16 cellular contexts compared by ENCODE assay signal in the genomic region with DNA sequence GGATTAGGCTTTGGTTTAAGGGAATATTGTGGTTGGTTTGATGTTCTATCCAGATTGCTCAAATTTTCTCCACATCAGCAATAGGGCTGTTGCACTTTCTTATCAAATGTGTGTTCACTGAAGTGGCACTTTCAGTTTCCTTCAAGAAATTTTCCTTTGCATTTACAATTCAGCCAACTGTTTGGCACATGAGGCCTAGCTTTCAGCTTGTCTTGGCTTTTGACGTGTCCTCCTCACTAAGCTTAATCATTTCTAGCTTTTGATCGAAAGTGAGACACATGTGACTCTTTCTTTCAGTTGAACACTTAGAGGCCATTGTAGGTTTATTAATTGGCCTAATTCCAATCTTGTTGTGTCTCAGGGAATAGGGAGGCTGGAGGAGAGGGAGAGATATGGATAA.
DNase-seq lines count a peak whose midpoint lies in the region; ATAC-seq and TF ChIP-seq lines count a peak whose summit lies in the region.
"Had no signal": no experiment of that assay in that cellular context is flagged by ENCODE, and none has a peak within 500 bp of the region (broad histone marks: within the 10 kb centered on the region; RNA-seq: fewer than 3 reads in every experiment).

No MANE protein-coding gene starts in this region.

- no peaks in the 10 kb centered on the region for H3K27me3 ChIP-seq in dorsolateral prefrontal cortex
- H3K27me3 ChIP-seq: ovary had no signal

- intact Hi-C loops in left ventricle myocardium superior (cut with micrococcal nuclease) (no loop called here), dorsolateral prefrontal cortex (cut with DNase I) (no loop called here)

- no peak for TF ChIP-seq CTCF in dorsolateral prefrontal cortex (IDR thresholded peaks at IDR 0.05 in 54 of 56, conservative IDR thresholded peaks at IDR 0.05 in 2 of 56; ENCODE audit: low read depth in 1 of 56, partially characterized antibody in 56 of 56)

- ATAC-seq in GM18867 (IDR thresholded peaks at IDR 0.05; ENCODE audit: unreplicated experiment) (peak; percentile 89), GM21786 (IDR thresholded peaks at IDR 0.05; ENCODE audit: unreplicated experiment) (peak; percentile 62), HG03442 (IDR thresholded peaks at IDR 0.05; ENCODE audit: unreplicated experiment) (peak; percentile 67), left ventricle myocardium superior (no peak)

- no peak overlapping the region for H3K27ac ChIP-seq in dorsolateral prefrontal cortex
- H3K27ac ChIP-seq: ovary had no signal

- peak; percentile 22 for DNase-seq in renal cortical epithelial cell (ENCODE audit: low read depth)
- no peak for DNase-seq in left ventricle myocardium superior
- no peak for DNase-seq in SHP77 (lab: John Stamatoyannopoulos, UW)
- no peak for DNase-seq in dorsolateral prefrontal cortex
- DNase-seq: activated CD4-positive, alpha-beta T cell treated with anti-CD3 and anti-CD28 coated beads for 4 hours; activated naive CD4-positive, alpha-beta T cell treated with anti-CD3 and anti-CD28 coated beads for 36 hours; GF-D8; HFFc6; NCI-H2029; ovary; SHP77 treated with DMSO at 0.1 percent for 48 hours; stimulated activated CD4-positive, alpha-beta T cell treated with anti-CD3 and anti-CD28 coated beads, Interleukin-4, amount 100 ng/mL, for 1 hour; stimulated activated CD8-positive, alpha-beta memory T cell treated with anti-CD3 and anti-CD28 coated beads, Interleukin-4, amount 100 ng/mL, for 48 hours had no signal

- H3K4me3 ChIP-seq in dorsolateral prefrontal cortex = no peak overlapping the region
- H3K4me3 ChIP-seq: ovary had no signal
